8 cellular contexts compared by ENCODE assay signal in genomic region chr4:41120297-41121217, GRCh38.
DNase-seq lines count a peak whose midpoint lies in the region; ATAC-seq lines count a peak whose summit lies in the region.

No MANE protein-coding gene starts in this region.

- H2BK5ac ChIP-seq in trophoblast cell (ENCODE audit: low read depth, low read length, poor library complexity): peak overlapping the region; percentile 49

- peaks cover 3% of the 10 kb centered on the region for H3K79me2 ChIP-seq in trophoblast cell (ENCODE audit: control insufficient read depth, insufficient read depth, low read length, poor library complexity)

- no CpG with 5 or more reads among the region's 12 CpGs for WGBS in trophoblast cell (ENCODE audit: extremely low coverage, insufficient coverage, insufficient read length)

- no peak overlapping the region for H2AK5ac ChIP-seq in trophoblast cell (ENCODE audit: low read length)

- no peak overlapping the region for H4K91ac ChIP-seq in trophoblast cell (ENCODE audit: low read depth, low read length)

- no peak overlapping the region for H3K14ac ChIP-seq in trophoblast cell (ENCODE audit: low read length)

- peaks cover 0 to 24% (median 1%) of the 10 kb centered on the region in 11 experiments; a peak in 8 of 22 replicates for H3K36me3 ChIP-seq in BLaER1 treated with 17β-estradiol and CSF1 and Interleukin-3, amounts not matched to agents 10 nM and 100 nM
- H3K36me3 ChIP-seq in trophoblast cell (ENCODE audit: control insufficient read depth in 1 of 2, insufficient read depth in 2 of 2, low read length in 2 of 2): peaks cover 0 to 5% of the 10 kb centered on the region in 2 experiments

- no peak overlapping the region for H2AFZ ChIP-seq in trophoblast cell (ENCODE audit: insufficient read depth, low read length, poor library complexity)

- H3K9ac ChIP-seq in BLaER1 treated with 17β-estradiol and CSF1 and Interleukin-3, amounts not matched to agents 10 nM and 100 nM: peak overlapping the region in 1 of 11 experiments; percentile 28; a peak in 2 of 22 replicates
- H3K9ac ChIP-seq in trophoblast cell (ENCODE audit: low read length): no peak overlapping the region

- H3K23ac ChIP-seq in trophoblast cell (ENCODE audit: low read length): no peak overlapping the region

- no peak overlapping the region for H2BK120ac ChIP-seq in trophoblast cell (ENCODE audit: insufficient read depth, low read length, poor library complexity)

- intact Hi-C loops in head of caudate nucleus (cut with DNase I): no loop called here

- no peak overlapping the region for H4K12ac ChIP-seq in trophoblast cell (ENCODE audit: low read depth, low read length)

- no peak overlapping the region for H3K4ac ChIP-seq in trophoblast cell (ENCODE audit: low read depth, low read length)

- H3K4me2 ChIP-seq in BLaER1 treated with 17β-estradiol and CSF1 and Interleukin-3, amounts not matched to agents 10 nM and 100 nM: peak overlapping the region in 9 of 11 experiments; percentile 15 to 62 (median 55); a peak in 15 of 22 replicates
- H3K4me2 ChIP-seq in trophoblast cell (ENCODE audit: low read length): no peak overlapping the region

- peaks cover 5 to 22% (median 14%) of the 10 kb centered on the region in 11 experiments; a peak in 17 of 22 replicates for H3K9me3 ChIP-seq in BLaER1 treated with 17β-estradiol and CSF1 and Interleukin-3, amounts not matched to agents 10 nM and 100 nM (replicated peaks in 1 of 11)
- H3K9me3 ChIP-seq in trophoblast cell (ENCODE audit: insufficient read depth, low read depth, low read length): no peaks in the 10 kb centered on the region

- ATAC-seq in HG03439 (IDR thresholded peaks at IDR 0.05; ENCODE audit: unreplicated experiment) (no peak), HG03025 (IDR thresholded peaks at IDR 0.05; ENCODE audit: low FRiP score, unreplicated experiment) (no peak)

- no peaks in the 10 kb centered on the region for H4K20me1 ChIP-seq in BLaER1 treated with 17β-estradiol and CSF1 and Interleukin-3, amounts not matched to agents 10 nM and 100 nM

- H3K4me3 ChIP-seq in BLaER1 treated with 17β-estradiol and CSF1 and Interleukin-3, amounts not matched to agents 10 nM and 100 nM: no peak overlapping the region
- H3K4me3 ChIP-seq in trophoblast cell (ENCODE audit: low read depth, low read length): no peak overlapping the region

- peak overlapping the region; percentile 53 for H2BK12ac ChIP-seq in trophoblast cell (ENCODE audit: low read length)

- peaks cover 3 to 47% (median 34%) of the 10 kb centered on the region in 10 experiments; a peak in 16 of 20 replicates for H3K4me1 ChIP-seq in BLaER1 treated with 17β-estradiol and CSF1 and Interleukin-3, amounts not matched to agents 10 nM and 100 nM
- peaks cover 7% of the 10 kb centered on the region in 2 experiments for H3K4me1 ChIP-seq in trophoblast cell (ENCODE audit: control insufficient read depth in 1 of 2, insufficient read depth in 2 of 2, low read length in 2 of 2)

- DNase-seq in amniotic epithelial cell (ENCODE audit: low read depth): peak; percentile 85
- DNase-seq in head of caudate nucleus: peak; percentile 24 to 86 (median 60)
- no peak for DNase-seq in trophoblast cell
- no peak for DNase-seq in DMS153 (lab: John Stamatoyannopoulos, UW)
- DNase-seq in mucosa of gallbladder (ENCODE audit: low spot score): no peak

- no peaks in the 10 kb centered on the region for H3K27me3 ChIP-seq in BLaER1 treated with 17β-estradiol and CSF1 and Interleukin-3, amounts not matched to agents 10 nM and 100 nM
- H3K27me3 ChIP-seq in trophoblast cell (ENCODE audit: insufficient read depth, low read length): no peaks in the 10 kb centered on the region

- H3K79me1 ChIP-seq in trophoblast cell (ENCODE audit: low read length): peaks cover 10% of the 10 kb centered on the region

- peak overlapping the region in 2 of 11 experiments; percentile 7 to 30; a peak in 3 of 22 replicates for H3K27ac ChIP-seq in BLaER1 treated with 17β-estradiol and CSF1 and Interleukin-3, amounts not matched to agents 10 nM and 100 nM
- H3K27ac ChIP-seq in trophoblast cell (ENCODE audit: low read depth, low read length): no peak overlapping the region

- no peak overlapping the region for H4K8ac ChIP-seq in trophoblast cell (ENCODE audit: low read depth, low read length)

- no peak overlapping the region for H3K18ac ChIP-seq in trophoblast cell (ENCODE audit: low read length)

Comparison
In these comparisons a context has a peak if more than half of its experiments do, and no peak if none do; other contexts are left out.
1. DNase-seq: peak in amniotic epithelial cell (single experiment) and head of caudate nucleus (42 of 42); none in trophoblast cell (0 of 2), DMS153 (single experiment) and mucosa of gallbladder (single experiment).